ENCODE assay signal across 28 cellular contexts in genomic region chr7:40000734-40001315, GRCh38. TPM values are rescaled to one million over a fixed set of nuclear protein-coding genes. Genes with fewer than 3 reads are reported as not detected.
DNase-seq lines count a peak whose midpoint lies in the region; ATAC-seq, FAIRE-seq and TF ChIP-seq lines count a peak whose summit lies in the region.
"Had no signal": no experiment of that assay in that cellular context is flagged by ENCODE, and none has a peak within 500 bp of the region (broad histone marks: within the 10 kb centered on the region; RNA-seq: fewer than 3 reads in every experiment).

No MANE protein-coding gene starts in this region.

- BruUV-seq in PC-3 (replicated peaks; lab: Mats Ljungman, UMichigan) (no TSS peak), K562 (replicated peaks; lab: Mats Ljungman, UMichigan) (no TSS peak)

- TF ChIP-seq POLR2A in K562 (conservative IDR thresholded peaks at IDR 0.05), result no peak

- H4K20me1 ChIP-seq in PC-3 (ENCODE audit: low read length), result no peaks in the 10 kb centered on the region
- no peaks in the 10 kb centered on the region for H4K20me1 ChIP-seq in K562 (replicated peaks; ENCODE audit: control insufficient read depth, insufficient read depth, low read length)

- TF ChIP-seq CTCF in PC-3 (conservative IDR thresholded peaks at IDR 0.05; ENCODE audit: low read depth, low read length) (no peak), K562 (IDR thresholded peaks at IDR 0.05 in 2 of 3, conservative IDR thresholded peaks at IDR 0.05 in 1 of 3; ENCODE audit: insufficient read depth in 2 of 3, low read depth in 1 of 3, low read length in 3 of 3) (no peak), fibroblast of the aortic adventitia (IDR thresholded peaks at IDR 0.05; ENCODE audit: insufficient read depth, low read length) (no peak)

- in situ Hi-C loops in K562 (cut with MboI), result no loop called here

- whole genome bisulfite sequencing in K562 (ENCODE audit: insufficient coverage, low coverage, missing lambda C conversion rate), result 88% methylated on average over 5 of the region's 6 CpGs

- H3K4me1 ChIP-seq in PC-3 (ENCODE audit: insufficient read depth, low read length) (peaks cover 4% of the 10 kb centered on the region; the same call in 1 of the 2 replicates), K562 (replicated peaks in 1 of 2; ENCODE audit: control insufficient read depth in 2 of 2, insufficient read depth in 2 of 2, low read length in 2 of 2) (no peaks in the 10 kb centered on the region)
- H3K4me1 ChIP-seq: BLaER1 treated with 17β-estradiol and CSF1 and Interleukin-3, amounts not matched to agents 10 nM and 100 nM; heart left ventricle; Peyer's patch; stomach had no signal

- H3K9ac ChIP-seq in PC-3 (ENCODE audit: low read length) (no peak overlapping the region), K562 (ENCODE audit: insufficient read depth in 1 of 2, low read depth in 2 of 2, low read length in 2 of 2) (no peak overlapping the region)
- H3K9ac ChIP-seq: BLaER1 treated with 17β-estradiol and CSF1 and Interleukin-3, amounts not matched to agents 10 nM and 100 nM had no signal

- H3K27ac ChIP-seq in PC-3 (ENCODE audit: low read length) (no peak overlapping the region), K562 (ENCODE audit: extremely low read depth, low read depth, low read length) (no peak overlapping the region)
- H3K27ac ChIP-seq: BLaER1 treated with 17β-estradiol and CSF1 and Interleukin-3, amounts not matched to agents 10 nM and 100 nM; heart left ventricle; Peyer's patch; spleen; stomach; VCaP had no signal

- H3K36me3 ChIP-seq in PC-3 (ENCODE audit: low read depth, low read length) (0 out of 2 replicates have a peak, but pooled peaks cover 5% of the 10 kb centered on the region), K562 (ENCODE audit: control insufficient read depth, insufficient read depth, low read length) (peaks cover 42% of the 10 kb centered on the region; the same call in 2 of the 3 replicates)

- no peaks in the 10 kb centered on the region for H3K9me2 ChIP-seq in PC-3 (replicated peaks; ENCODE audit: low read length)

- H3K9me3 ChIP-seq in PC-3 (ENCODE audit: low read length) (no peaks in the 10 kb centered on the region), K562 (replicated peaks; ENCODE audit: control insufficient read depth, insufficient read depth, low read depth, low read length) (no peaks in the 10 kb centered on the region)
- H3K9me3 ChIP-seq: BLaER1 treated with 17β-estradiol and CSF1 and Interleukin-3, amounts not matched to agents 10 nM and 100 nM; heart left ventricle; Peyer's patch; spleen; stomach had no signal

- H2AFZ ChIP-seq in PC-3 (ENCODE audit: low read length) (no peak overlapping the region), K562 (ENCODE audit: low read depth, low read length) (no peak overlapping the region)

- peak; percentile 29 for DNase-seq in EL
- peak; percentile 10 for DNase-seq in PC-3
- DNase-seq in K562 (ENCODE audit: extremely low read depth in 1 of 4, low spot score in 3 of 4), result no peak
- peak; percentile 37 for DNase-seq in fibroblast of the aortic adventitia (ENCODE audit: low read depth)
- DNase-seq in AG20443 (ENCODE audit: low spot score), result no peak
- DNase-seq: activated CD4-positive, alpha-beta T cell treated with anti-CD3 and anti-CD28 coated beads for 48 hours; activated gamma-delta T cell treated with Interleukin-2 at 50 U/mL for 16 hours; activated naive CD8-positive, alpha-beta T cell treated with anti-CD3 and anti-CD28 coated beads, Interleukin-2, amount 10 ng/mL, durations not matched to agents 7 days and 5 days; activated T-cell treated with anti-CD3 and anti-CD28 coated beads, Interleukin-2, amount 50 U/mL, for 1 hour; cerebellar nuclear complex; DMS53; GDM1; heart left ventricle; NCI-H146; NCI-H2107; NCI-H446; NCI-H748 treated with DMSO at 0.1 percent for 48 hours; Peyer's patch; posterior cingulate gyrus; right cardiac atrium; spleen; stimulated activated CD4-positive, alpha-beta T cell treated with anti-CD3 and anti-CD28 coated beads, Interleukin-2, amount 100 ng/mL, for 48 hours; stomach; T1000 had no signal

- POLR2A ChIA-PET in PC-3 (lab: Charles Lee; ENCODE audit: unreplicated experiment) (no interaction called here), K562 (lab: Yijun Ruan, JAX) (no interaction called here)

- H3K4me3 ChIP-seq in PC-3 (ENCODE audit: low read length) (no peak overlapping the region), K562 (no peak overlapping the region), fibroblast of the aortic adventitia (ENCODE audit: low read depth, low read length) (no peak overlapping the region)
- H3K4me3 ChIP-seq: BLaER1 treated with 17β-estradiol and CSF1 and Interleukin-3, amounts not matched to agents 10 nM and 100 nM; heart left ventricle; Peyer's patch; spleen; stomach had no signal

- FAIRE-seq in K562 (lab: Jason Lieb, UNC), result no peak

- H3K27me3 ChIP-seq in PC-3 (ENCODE audit: low read length), result no peaks in the 10 kb centered on the region
- H3K27me3 ChIP-seq in K562 (ENCODE audit: control insufficient read depth in 2 of 2, insufficient read depth in 2 of 2, low read length in 2 of 2), result no peaks in the 10 kb centered on the region
- H3K27me3 ChIP-seq: BLaER1 treated with 17β-estradiol and CSF1 and Interleukin-3, amounts not matched to agents 10 nM and 100 nM; heart left ventricle; Peyer's patch; spleen; stomach had no signal

- H3K4me2 ChIP-seq in PC-3 (ENCODE audit: low read length) (no peak overlapping the region), K562 (ENCODE audit: insufficient read depth, low read length) (no peak overlapping the region)
- H3K4me2 ChIP-seq: BLaER1 treated with 17β-estradiol and CSF1 and Interleukin-3, amounts not matched to agents 10 nM and 100 nM had no signal

- H3K79me2 ChIP-seq in PC-3 (ENCODE audit: low read length) (peaks cover 6% of the 10 kb centered on the region), K562 (ENCODE audit: control insufficient read depth, insufficient read depth, low read length) (peaks cover 15% of the 10 kb centered on the region; the same call in 1 of the 3 replicates)

- no peak for TF ChIP-seq EP300 in K562 (IDR thresholded peaks at IDR 0.05; ENCODE audit: low read length)

- no peak for TF ChIP-seq RAD21 in K562 (CRISPR knock-in tag; conservative IDR thresholded peaks at IDR 0.05 in 1 of 2, IDR thresholded peaks at IDR 0.05 in 1 of 2)

- no peaks in the 10 kb centered on the region for H3K9me1 ChIP-seq in K562 (ENCODE audit: control insufficient read depth, insufficient read depth, low read length)

- intact Hi-C loops in PC-3 (cut with micrococcal nuclease), result loop anchor here (5.0 kb wide), 1 partner anchor 49 kb away; the partner anchor contains the start of gene CDK13
- intact Hi-C loops in K562 (cut with micrococcal nuclease), result no loop called here

- ATAC-seq in PC-3 (peak; percentile 78), K562 (no peak), GM18870 (IDR thresholded peaks at IDR 0.05; ENCODE audit: unreplicated experiment) (no peak), GM18861 (IDR thresholded peaks at IDR 0.05; ENCODE audit: unreplicated experiment) (no peak)
- ATAC-seq: heart left ventricle, right cardiac atrium had no signal

- H3F3A ChIP-seq in PC-3 (ENCODE audit: low read length, unreplicated experiment), result no peaks in the 10 kb centered on the region

- CTCF ChIA-PET in PC-3 (lab: Charles Lee), result no interaction called here
- CTCF ChIA-PET in K562 (lab: Yijun Ruan, JAX; ENCODE audit: low intra/inter-chr PET ratio), result no interaction called here

TF ChIP-seq in K562, 482 proteins besides CTCF, POLR2A, EP300 and RAD21:
- TF ChIP-seq CTCFL (IDR thresholded peaks at IDR 0.05; ENCODE audit: borderline replicate concordance, insufficient read depth, low read depth, low read length, poor library complexity, severe bottlenecking) (no peak), C11orf30 (IDR thresholded peaks at IDR 0.05; ENCODE audit: low read depth) (0 out of 2 replicates have a peak, but pooled peaks have one; percentile 11), ZNF316 (IDR thresholded peaks at IDR 0.05) (peak; percentile 46)
TF ChIP-seq in K562: peak in this region for 2.

RNA-seq across cellular contexts. Expression of gene CDK13, which starts 50.8 kb away (rescaled TPM):
- 34.9 and 37.1 TPM in 2 replicates for total RNA-seq in PC-3 (2014; rRNA removed)
- 92.4 and 231 TPM in 2 replicates for total RNA-seq in K562 (2011; cell fraction: chromatin; rRNA removed; ENCODE audit: low replicate concordance)
- total RNA-seq in K562 (2011; cell fraction: nucleolus; rRNA removed), result 50.2 and 69.1 TPM in 2 replicates
- 89.7 and 128 TPM in 2 replicates for total RNA-seq in K562 (2011; cell fraction: nucleoplasm; rRNA removed)
- 26.3 and 29.3 TPM in 2 replicates for total RNA-seq in K562 (2014; rRNA removed)
- total RNA-seq in K562 (2014; rRNA removed; fragmentation: Illumina TruSeq; extraction: Trizol), result 38.1 and 45.7 TPM in 2 replicates
- total RNA-seq in K562 (2015; rRNA removed; fragmentation: Illumina TruSeq; extraction: Trizol), result 43.2 and 46.1 TPM in 2 replicates
- 30.4 and 32.4 TPM in 2 replicates for total RNA-seq in K562 (2021)
- 32.8 and 35.3 TPM in 2 replicates for polyA plus RNA-seq in K562 (2011; rRNA removed)
- polyA plus RNA-seq in K562 (2011; cell fraction: cytosol; rRNA removed), result 14.1 and 20.3 TPM in 2 replicates
- 41.4 and 45.1 TPM in 2 replicates for polyA plus RNA-seq in K562 (2011; cell fraction: nucleus; rRNA removed)
- 18.0 and 21.4 TPM in 2 replicates for polyA plus RNA-seq in K562 (2012)
- polyA plus RNA-seq in K562 (2014; fragmentation: Illumina TruSeq; extraction: Trizol), result 31.7 and 37.3 TPM in 2 replicates
- 10 to 100 TPM in 1 of 2 experiments, 1 to 10 TPM in 1; 9.8 to 12.4 TPM for polyA plus RNA-seq in K562 (2014; fragmentation: Nextera tagmentation; extraction: Ambion mirVana)
- 16.7 and 16.9 TPM in 2 replicates for polyA plus RNA-seq in K562 (2014; rRNA removed)
- 82.6 and 111 TPM in 2 replicates for polyA minus RNA-seq in K562 (2011; rRNA and poly(A)+ RNA removed)
- 20.7 and 21.2 TPM in 2 replicates for polyA minus RNA-seq in K562 (2011; cell fraction: cytosol; rRNA and poly(A)+ RNA removed)
- polyA minus RNA-seq in K562 (2011; cell fraction: nucleus; rRNA and poly(A)+ RNA removed), result 48.7 and 71.8 TPM in 2 replicates
- total RNA-seq in fibroblast of the aortic adventitia (ENCODE audit: low replicate concordance), result 67.3 and 77.8 TPM in 2 replicates

Comparison
In these comparisons a context has a peak if more than half of its experiments do, and no peak if none do; other contexts are left out.
1. DNase-seq: peak in EL (single experiment), PC-3 (single experiment) and fibroblast of the aortic adventitia (single experiment); none in K562 (0 of 4) and AG20443 (single experiment).